Comparison of ENCODE assay signal across 22 cellular contexts in genomic region chr10:11797281-11797680, GRCh38. TPM values are rescaled to one million over a fixed set of nuclear protein-coding genes. Genes with fewer than 3 reads are reported as not detected.
"Had no signal": no experiment of that assay in that cellular context is flagged by ENCODE, and none has a peak within 500 bp of the region (broad histone marks: within the 10 kb centered on the region; RNA-seq: fewer than 3 reads in every experiment).

No MANE protein-coding gene starts in this region.

- H3K27ac ChIP-seq: HL-60, SJSA1 had no signal

- H3K9me3 ChIP-seq: SJSA1 had no signal

- H3K27me3 ChIP-seq: SJSA1 had no signal

- H3K27ac Mint-ChIP-seq: IgD-negative memory B cell had no signal

- DNase-seq: KBM-7, NCI-H1092, NCI-H1105 treated with DMSO at 0.1 percent for 48 hours, NCI-H1417 treated with DMSO at 0.1 percent for 48 hours, NCI-H146, NCI-H1694 treated with DMSO at 0.1 percent for 48 hours, NCI-H1930, NCI-H2171 treated with DMSO at 0.1 percent for 48 hours, NCI-H2227 treated with DMSO at 0.1 percent for 48 hours, NCI-H510A, NCI-H524 treated with DMSO at 0.1 percent for 48 hours, NCI-H69, NCI-H774, Right ventricle myocardium superior, RPMI8226, SIG-M5 had no signal

- H3K4me3 ChIP-seq: SJSA1, SK-N-MC had no signal

- H3K36me3 ChIP-seq: SJSA1 had no signal

- FAIRE-seq: HTR-8/SVneo, RCC 7860 had no signal

- H3K4me3 Mint-ChIP-seq: IgD-negative memory B cell had no signal

RNA-seq across cellular contexts. Expression of gene PROSER2, which starts 25.9 kb away (rescaled TPM):
- polyA plus RNA-seq: IgD-negative memory B cell had no signal
